ENCODE assay signal across 15 cellular contexts in the genomic region with DNA sequence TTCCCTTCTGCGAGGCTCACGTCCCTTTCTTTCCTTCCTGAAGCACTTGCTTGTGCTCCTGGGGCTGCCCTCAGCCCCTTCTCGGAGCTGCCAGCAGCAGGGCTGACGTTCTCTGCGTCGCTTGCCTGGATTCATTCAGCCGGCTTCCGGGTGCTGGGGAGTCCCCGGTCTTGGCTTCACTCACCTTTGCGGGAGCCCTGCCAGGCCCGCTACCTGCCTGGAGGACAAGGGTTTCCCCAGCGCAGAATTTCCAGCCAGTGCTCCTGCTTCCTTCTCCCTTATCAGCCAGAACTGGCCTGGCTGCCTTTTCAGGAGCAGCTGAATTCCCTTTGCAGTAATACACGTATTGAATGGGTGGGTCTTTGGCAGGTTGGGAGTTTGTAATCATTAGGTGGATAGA. TPM values are rescaled to one million over a fixed set of nuclear protein-coding genes. Genes with fewer than 3 reads are reported as not detected.
DNase-seq lines count a peak whose midpoint lies in the region; ATAC-seq, FAIRE-seq and TF ChIP-seq lines count a peak whose summit lies in the region.
"Had no signal": no experiment of that assay in that cellular context is flagged by ENCODE, and none has a peak within 500 bp of the region (broad histone marks: within the 10 kb centered on the region; RNA-seq: fewer than 3 reads in every experiment).

No MANE protein-coding gene starts in this region.

- peaks cover 15% of the 10 kb centered on the region for H3K79me2 ChIP-seq in HepG2 (ENCODE audit: insufficient read depth, low read length)

- CTCF ChIA-PET in HepG2 (lab: Yijun Ruan, JAX; ENCODE audit: low intra/inter-chr PET ratio, low total read pairs) (no interaction called here), WTC11 (lab: Charles Lee) (interaction anchor here (1.2 to 4.5 kb wide), 5 partner anchors 14 to 121 kb away, joined by 3 to 29 read pairs (median 10); a partner anchor contains a TSS)

- no peaks in the 10 kb centered on the region for H3K9me3 ChIP-seq in liver (ENCODE audit: control insufficient read depth in 4 of 4, low read length in 3 of 4)
- H3K9me3 ChIP-seq in HepG2 (ENCODE audit: low read length) = no peaks in the 10 kb centered on the region
- no peaks in the 10 kb centered on the region for H3K9me3 ChIP-seq in lower lobe of right lung
- no peaks in the 10 kb centered on the region for H3K9me3 ChIP-seq in HAP-1
- H3K9me3 ChIP-seq: BE2C had no signal

- no peak for TF ChIP-seq POLR2A in HepG2 (IDR thresholded peaks at IDR 0.05; ENCODE audit: insufficient read depth in 1 of 2, low read depth in 2 of 2, low read length in 2 of 2)

- H3K4me1 Mint-ChIP-seq in WTC11 = peaks cover 4% of the 10 kb centered on the region

- DNase-seq in HepG2 (ENCODE audit: low spot score) = no peak
- no peak for DNase-seq in WTC11 (ENCODE audit: low spot score)
- DNase-seq in lower lobe of right lung = peak; percentile 91
- no peak for DNase-seq in COR-L47 (lab: John Stamatoyannopoulos, UW)
- no peak for DNase-seq in stimulated activated CD4-positive, alpha-beta T cell treated with anti-CD3 and anti-CD28 coated beads, Interleukin-12 subunit alpha, Interleukin-12 subunit beta, amount 100 ng/mL, for 4 hours
- no peak for DNase-seq in HAP-1 (ENCODE audit: low spot score in 2 of 2)
- DNase-seq: activated CD4-positive, alpha-beta memory T cell treated with anti-CD3 and anti-CD28 coated beads for 36 hours; BE2C; kidney glomerular epithelial cell; stimulated activated CD8-positive, alpha-beta memory T cell treated with anti-CD3 and anti-CD28 coated beads, Interleukin-4, amount 100 ng/mL, for 48 hours had no signal

- no peak overlapping the region for H2AFZ ChIP-seq in HepG2 (ENCODE audit: low read length)

- no peak overlapping the region for H3K4me3 Mint-ChIP-seq in WTC11
- H3K4me3 Mint-ChIP-seq: activated CD4-positive, alpha-beta memory T cell treated with anti-CD3 and anti-CD28 coated beads for 36 hours had no signal

- intact Hi-C loops in HepG2 (cut with micrococcal nuclease; ENCODE audit: unreplicated experiment) (no loop called here), lower lobe of right lung (cut with DNase I) (no loop called here)

- H3K27ac Mint-ChIP-seq in WTC11 = peak overlapping the region; percentile 79

- H3K27me3 Mint-ChIP-seq in WTC11 (ENCODE audit: low read depth) = no peaks in the 10 kb centered on the region
- H3K27me3 Mint-ChIP-seq: activated CD4-positive, alpha-beta memory T cell treated with anti-CD3 and anti-CD28 coated beads for 36 hours had no signal

- peaks cover 0 to 12% (median 3%) of the 10 kb centered on the region in 4 donors for H3K36me3 ChIP-seq in liver (ENCODE audit: control insufficient read depth in 4 of 4, insufficient read depth in 3 of 4, low read depth in 1 of 4, low read length in 3 of 4)
- peaks cover 16 to 47% of the 10 kb centered on the region in 2 experiments for H3K36me3 ChIP-seq in HepG2 (replicated peaks in 1 of 2; ENCODE audit: control insufficient read depth in 1 of 2, insufficient read depth in 2 of 2, low read length in 2 of 2)
- H3K36me3 ChIP-seq in lower lobe of right lung = peaks cover 73% of the 10 kb centered on the region
- H3K36me3 ChIP-seq in HAP-1 (replicated peaks) = peaks cover 34% of the 10 kb centered on the region

- no peaks in the 10 kb centered on the region for H3K9me3 Mint-ChIP-seq in WTC11
- H3K9me3 Mint-ChIP-seq: activated CD4-positive, alpha-beta memory T cell treated with anti-CD3 and anti-CD28 coated beads for 36 hours had no signal

- ATAC-seq in HepG2 = no peak
- ATAC-seq in WTC11 = no peak
- ATAC-seq in lower lobe of right lung = peak; percentile 90 to 92
- no peak for ATAC-seq in GM21447 (IDR thresholded peaks at IDR 0.05; ENCODE audit: unreplicated experiment)

- POLR2A ChIA-PET in HepG2 (lab: Yijun Ruan, JAX) (interaction anchor here (1.3 to 1.7 kb wide), 2 partner anchors 33 to 46 kb away, joined by 5 read pairs; a partner anchor contains a TSS), WTC11 (lab: Charles Lee) (no interaction called here)

- in situ Hi-C loops in HepG2 (cut with HindIII; ENCODE audit: extremely low pct_ligation_motif_present, low pct_unique_long_range_greater_than_20kb) = no loop called here
- in situ Hi-C loops in HAP-1 (cut with MboI; ENCODE audit: low sequenced_read_pairs) = no loop called here

- H3K27me3 ChIP-seq in liver (ENCODE audit: control insufficient read depth in 4 of 4, insufficient read depth in 4 of 4, low read length in 3 of 4) = no peaks in the 10 kb centered on the region
- no peaks in the 10 kb centered on the region for H3K27me3 ChIP-seq in HepG2 (ENCODE audit: control insufficient read depth in 1 of 2, insufficient read depth in 2 of 2, low read length in 2 of 2)
- no peaks in the 10 kb centered on the region for H3K27me3 ChIP-seq in lower lobe of right lung (ENCODE audit: low read depth)
- H3K27me3 ChIP-seq in HAP-1 (ENCODE audit: low read depth) = no peaks in the 10 kb centered on the region
- H3K27me3 ChIP-seq: BE2C, dorsolateral prefrontal cortex had no signal

- WGBS in liver = 34% methylated on average over 13 of the region's 13 CpGs
- WGBS in HepG2 (ENCODE audit: low lambda C conversion rate) = 96% methylated on average over 13 of the region's 13 CpGs

- H3K9ac ChIP-seq in liver (ENCODE audit: low read depth in 1 of 2, low read length in 2 of 2) (no peak overlapping the region), HepG2 (ENCODE audit: insufficient read depth, low read depth, low read length) (no peak overlapping the region)

- H3K36me3 Mint-ChIP-seq in WTC11 = peaks cover 17% of the 10 kb centered on the region

- H3K4me1 ChIP-seq in liver (ENCODE audit: control insufficient read depth in 4 of 4, insufficient read depth in 4 of 4, low read length in 3 of 4) = peaks cover 18 to 47% (median 38%) of the 10 kb centered on the region in 4 donors
- peaks cover 36% of the 10 kb centered on the region for H3K4me1 ChIP-seq in HepG2 (ENCODE audit: insufficient read depth, low read length)
- H3K4me1 ChIP-seq in lower lobe of right lung = peaks cover 18% of the 10 kb centered on the region
- no peaks in the 10 kb centered on the region for H3K4me1 ChIP-seq in HAP-1

- TF ChIP-seq EP300 in HepG2 (IDR thresholded peaks at IDR 0.05; ENCODE audit: low read depth in 2 of 2, low read length in 2 of 2) (no peak), HepG2 (CRISPR knock-in tag; IDR thresholded peaks at IDR 0.05; ENCODE audit: borderline replicate concordance) (no peak)

- TF ChIP-seq CTCF in liver (IDR thresholded peaks at IDR 0.05; ENCODE audit: low read depth, low read length, missing input control) (no peak), HepG2 (CRISPR knock-in tag; IDR thresholded peaks at IDR 0.05) (no peak), WTC11 (IDR thresholded peaks at IDR 0.05) (no peak), lower lobe of right lung (IDR thresholded peaks at IDR 0.05) (no peak)

- no peak overlapping the region for H3K4me2 ChIP-seq in HepG2 (ENCODE audit: low read depth, low read length)

- BruUV-seq in HepG2 (replicated peaks; lab: Mats Ljungman, UMichigan) = no TSS peak

- TF ChIP-seq RAD21 in liver (IDR thresholded peaks at IDR 0.05) (peak in 1 of 2 donors; percentile 27), HepG2 (CRISPR knock-in tag; IDR thresholded peaks at IDR 0.05) (no peak)

- no peak for FAIRE-seq in HepG2 (lab: Jason Lieb, UNC)

- H4K20me1 ChIP-seq in HepG2 (ENCODE audit: insufficient read depth, low read length) = peaks cover 8% of the 10 kb centered on the region; the same call in 1 of the 2 replicates

- H3K4me3 ChIP-seq in liver (ENCODE audit: low read depth in 1 of 3, low read length in 3 of 3) (no peak overlapping the region), HepG2 (replicated peaks in 1 of 3; ENCODE audit: insufficient read depth in 1 of 3, low read depth in 2 of 3, low read length in 3 of 3) (no peak overlapping the region), lower lobe of right lung (no peak overlapping the region), HAP-1 (no peak overlapping the region)
- H3K4me3 ChIP-seq: dorsolateral prefrontal cortex had no signal

- H3K27ac ChIP-seq in liver (ENCODE audit: low read depth in 1 of 2, low read length in 2 of 2) = peak overlapping the region in 1 of 2 donors; percentile 60
- no peak overlapping the region for H3K27ac ChIP-seq in HepG2 (ENCODE audit: extremely low read length, insufficient read depth, low read length)
- peak overlapping the region; percentile 11 for H3K27ac ChIP-seq in lower lobe of right lung

RNA-seq across cellular contexts. Expression of a gene that starts 22.1 kb away (rescaled TPM):
- total RNA-seq in liver = not detected
- polyA plus RNA-seq in liver = not detected
- not detected in 2 replicates for total RNA-seq in HepG2 (2016; rRNA removed; fragmentation: Illumina TruSeq; extraction: Trizol)
- not detected in 2 replicates for total RNA-seq in HepG2 (2016; cell fraction: cytosol; rRNA removed; fragmentation: Illumina TruSeq; extraction: Trizol; ENCODE audit: low read depth)
- not detected in 2 replicates for total RNA-seq in HepG2 (2016; cell fraction: insoluble cytoplasmic fraction; rRNA removed; fragmentation: Illumina TruSeq; extraction: Trizol)
- total RNA-seq in HepG2 (2016; cell fraction: membrane; rRNA removed; fragmentation: Illumina TruSeq; extraction: Trizol) = not detected in 2 replicates
- not detected in 2 replicates for total RNA-seq in HepG2 (2016; cell fraction: nucleus; rRNA removed; fragmentation: Illumina TruSeq; extraction: Trizol)
- not detected in 2 replicates for polyA plus RNA-seq in HepG2 (2011; rRNA removed)
- not detected in 2 replicates for polyA plus RNA-seq in HepG2 (2011; cell fraction: cytosol; rRNA removed)
- not detected in 2 replicates for polyA plus RNA-seq in HepG2 (2011; cell fraction: nucleus; rRNA removed)
- not detected in 2 replicates for polyA plus RNA-seq in HepG2 (2012)
- polyA plus RNA-seq in HepG2 (2016; cell fraction: cytosol; fragmentation: Illumina TruSeq; extraction: Trizol; ENCODE audit: low read depth) = not detected in 2 replicates
- not detected in 2 replicates for polyA plus RNA-seq in HepG2 (2016; cell fraction: insoluble cytoplasmic fraction; fragmentation: Illumina TruSeq; extraction: Trizol; ENCODE audit: low read depth)
- not detected in 2 replicates for polyA plus RNA-seq in HepG2 (2016; cell fraction: membrane; fragmentation: Illumina TruSeq; extraction: Trizol; ENCODE audit: low read depth)
- polyA plus RNA-seq in HepG2 (2016; cell fraction: nucleus; fragmentation: Illumina TruSeq; extraction: Trizol; ENCODE audit: insufficient read depth, low read depth) = not detected in 2 replicates
- polyA minus RNA-seq in HepG2 (2011; rRNA and poly(A)+ RNA removed; ENCODE audit: low replicate concordance) = not detected in 2 replicates
- polyA minus RNA-seq in HepG2 (2011; cell fraction: cytosol; rRNA and poly(A)+ RNA removed) = not detected in 2 replicates
- polyA minus RNA-seq in HepG2 (2011; cell fraction: nucleus; rRNA and poly(A)+ RNA removed) = not detected in 2 replicates
- total RNA-seq in WTC11 (2021) = 0.80 to 1.9 TPM (median 1.5 TPM) in 3 replicates
- total RNA-seq in lower lobe of right lung = not detected
- total RNA-seq: osteocyte, RPMI7951 had no signal

RNA-seq across cellular contexts. Expression of a gene that starts 34.5 kb away (rescaled TPM):
- 100 to 1,000 TPM in 1 of 2 donors, 10 to 100 TPM in 1; 45.8 to 217 TPM for total RNA-seq in liver
- polyA plus RNA-seq in liver = 10 to 100 TPM; 39.0 to 59.5 TPM
- 84.2 and 250 TPM in 2 replicates for total RNA-seq in HepG2 (2016; rRNA removed; fragmentation: Illumina TruSeq; extraction: Trizol)
- total RNA-seq in HepG2 (2016; cell fraction: cytosol; rRNA removed; fragmentation: Illumina TruSeq; extraction: Trizol; ENCODE audit: low read depth) = 92.1 and 114 TPM in 2 replicates
- 90.4 and 246 TPM in 2 replicates for total RNA-seq in HepG2 (2016; cell fraction: insoluble cytoplasmic fraction; rRNA removed; fragmentation: Illumina TruSeq; extraction: Trizol)
- total RNA-seq in HepG2 (2016; cell fraction: membrane; rRNA removed; fragmentation: Illumina TruSeq; extraction: Trizol) = 55.3 and 74.3 TPM in 2 replicates
- total RNA-seq in HepG2 (2016; cell fraction: nucleus; rRNA removed; fragmentation: Illumina TruSeq; extraction: Trizol) = 170 and 197 TPM in 2 replicates
- polyA plus RNA-seq in HepG2 (2011; rRNA removed) = 196 and 258 TPM in 2 replicates
- 338 and 484 TPM in 2 replicates for polyA plus RNA-seq in HepG2 (2011; cell fraction: cytosol; rRNA removed)
- 620 and 660 TPM in 2 replicates for polyA plus RNA-seq in HepG2 (2011; cell fraction: nucleus; rRNA removed)
- 207 and 213 TPM in 2 replicates for polyA plus RNA-seq in HepG2 (2012)
- polyA plus RNA-seq in HepG2 (2016; cell fraction: cytosol; fragmentation: Illumina TruSeq; extraction: Trizol; ENCODE audit: low read depth) = 111 and 128 TPM in 2 replicates
- polyA plus RNA-seq in HepG2 (2016; cell fraction: insoluble cytoplasmic fraction; fragmentation: Illumina TruSeq; extraction: Trizol; ENCODE audit: low read depth) = 97.6 and 108 TPM in 2 replicates
- 58.9 and 66.6 TPM in 2 replicates for polyA plus RNA-seq in HepG2 (2016; cell fraction: membrane; fragmentation: Illumina TruSeq; extraction: Trizol; ENCODE audit: low read depth)
- 462 and 471 TPM in 2 replicates for polyA plus RNA-seq in HepG2 (2016; cell fraction: nucleus; fragmentation: Illumina TruSeq; extraction: Trizol; ENCODE audit: insufficient read depth, low read depth)
- polyA minus RNA-seq in HepG2 (2011; rRNA and poly(A)+ RNA removed; ENCODE audit: low replicate concordance) = 170 and 432 TPM in 2 replicates
- 173 and 183 TPM in 2 replicates for polyA minus RNA-seq in HepG2 (2011; cell fraction: cytosol; rRNA and poly(A)+ RNA removed)
- 79.1 and 82.6 TPM in 2 replicates for polyA minus RNA-seq in HepG2 (2011; cell fraction: nucleus; rRNA and poly(A)+ RNA removed)
- 169 to 219 TPM (median 207 TPM) in 3 replicates for total RNA-seq in WTC11 (2021)
- 371 TPM for total RNA-seq in lower lobe of right lung

RNA-seq across cellular contexts. Expression of a gene that starts 46.1 kb away (rescaled TPM):
- total RNA-seq in liver = 10 to 100 TPM; 10.2 to 10.3 TPM
- polyA plus RNA-seq in liver = 10 to 100 TPM; 10.7 to 10.9 TPM
- 19.7 and 27.4 TPM in 2 replicates for total RNA-seq in HepG2 (2016; rRNA removed; fragmentation: Illumina TruSeq; extraction: Trizol)
- total RNA-seq in HepG2 (2016; cell fraction: cytosol; rRNA removed; fragmentation: Illumina TruSeq; extraction: Trizol; ENCODE audit: low read depth) = 19.4 and 24.7 TPM in 2 replicates
- 14.3 and 27.1 TPM in 2 replicates for total RNA-seq in HepG2 (2016; cell fraction: insoluble cytoplasmic fraction; rRNA removed; fragmentation: Illumina TruSeq; extraction: Trizol)
- 13.2 and 13.7 TPM in 2 replicates for total RNA-seq in HepG2 (2016; cell fraction: membrane; rRNA removed; fragmentation: Illumina TruSeq; extraction: Trizol)
- total RNA-seq in HepG2 (2016; cell fraction: nucleus; rRNA removed; fragmentation: Illumina TruSeq; extraction: Trizol) = 23.0 and 25.0 TPM in 2 replicates
- polyA plus RNA-seq in HepG2 (2011; rRNA removed) = 11.2 and 12.7 TPM in 2 replicates
- 5.1 and 6.6 TPM in 2 replicates for polyA plus RNA-seq in HepG2 (2011; cell fraction: cytosol; rRNA removed)
- polyA plus RNA-seq in HepG2 (2011; cell fraction: nucleus; rRNA removed) = 52.8 and 62.1 TPM in 2 replicates
- 25.6 and 26.4 TPM in 2 replicates for polyA plus RNA-seq in HepG2 (2012)
- polyA plus RNA-seq in HepG2 (2016; cell fraction: cytosol; fragmentation: Illumina TruSeq; extraction: Trizol; ENCODE audit: low read depth) = 2.5 and 2.8 TPM in 2 replicates
- polyA plus RNA-seq in HepG2 (2016; cell fraction: insoluble cytoplasmic fraction; fragmentation: Illumina TruSeq; extraction: Trizol; ENCODE audit: low read depth) = 25.5 and 39.1 TPM in 2 replicates
- 6.0 and 7.1 TPM in 2 replicates for polyA plus RNA-seq in HepG2 (2016; cell fraction: membrane; fragmentation: Illumina TruSeq; extraction: Trizol; ENCODE audit: low read depth)
- 81.5 and 103 TPM in 2 replicates for polyA plus RNA-seq in HepG2 (2016; cell fraction: nucleus; fragmentation: Illumina TruSeq; extraction: Trizol; ENCODE audit: insufficient read depth, low read depth)
- polyA minus RNA-seq in HepG2 (2011; rRNA and poly(A)+ RNA removed; ENCODE audit: low replicate concordance) = 8.7 and 11.6 TPM in 2 replicates
- 9.7 and 11.0 TPM in 2 replicates for polyA minus RNA-seq in HepG2 (2011; cell fraction: cytosol; rRNA and poly(A)+ RNA removed)
- polyA minus RNA-seq in HepG2 (2011; cell fraction: nucleus; rRNA and poly(A)+ RNA removed) = 21.3 and 25.5 TPM in 2 replicates
- 57.3 to 65.6 TPM (median 61.8 TPM) in 3 replicates for total RNA-seq in WTC11 (2021)
- 49.2 TPM for total RNA-seq in lower lobe of right lung

RNA-seq across cellular contexts. Expression of a gene that starts 46.6 kb away (rescaled TPM):
- 10 to 100 TPM; 73.4 to 99.2 TPM for total RNA-seq in liver
- polyA plus RNA-seq in liver = 10 to 100 TPM; 21.7 to 76.0 TPM
- total RNA-seq in HepG2 (2016; rRNA removed; fragmentation: Illumina TruSeq; extraction: Trizol) = 128 and 187 TPM in 2 replicates
- 86.8 and 92.1 TPM in 2 replicates for total RNA-seq in HepG2 (2016; cell fraction: cytosol; rRNA removed; fragmentation: Illumina TruSeq; extraction: Trizol; ENCODE audit: low read depth)
- 110 and 194 TPM in 2 replicates for total RNA-seq in HepG2 (2016; cell fraction: insoluble cytoplasmic fraction; rRNA removed; fragmentation: Illumina TruSeq; extraction: Trizol)
- total RNA-seq in HepG2 (2016; cell fraction: membrane; rRNA removed; fragmentation: Illumina TruSeq; extraction: Trizol) = 93.3 and 93.5 TPM in 2 replicates
- 150 and 173 TPM in 2 replicates for total RNA-seq in HepG2 (2016; cell fraction: nucleus; rRNA removed; fragmentation: Illumina TruSeq; extraction: Trizol)
- 28.1 and 68.9 TPM in 2 replicates for polyA plus RNA-seq in HepG2 (2011; rRNA removed)
- 33.1 and 34.9 TPM in 2 replicates for polyA plus RNA-seq in HepG2 (2011; cell fraction: cytosol; rRNA removed)
- 340 and 407 TPM in 2 replicates for polyA plus RNA-seq in HepG2 (2011; cell fraction: nucleus; rRNA removed)
- 81.3 and 104 TPM in 2 replicates for polyA plus RNA-seq in HepG2 (2012)
- 49.5 and 55.8 TPM in 2 replicates for polyA plus RNA-seq in HepG2 (2016; cell fraction: cytosol; fragmentation: Illumina TruSeq; extraction: Trizol; ENCODE audit: low read depth)
- 117 and 128 TPM in 2 replicates for polyA plus RNA-seq in HepG2 (2016; cell fraction: insoluble cytoplasmic fraction; fragmentation: Illumina TruSeq; extraction: Trizol; ENCODE audit: low read depth)
- 64.4 TPM in 2 replicates for polyA plus RNA-seq in HepG2 (2016; cell fraction: membrane; fragmentation: Illumina TruSeq; extraction: Trizol; ENCODE audit: low read depth)
- polyA plus RNA-seq in HepG2 (2016; cell fraction: nucleus; fragmentation: Illumina TruSeq; extraction: Trizol; ENCODE audit: insufficient read depth, low read depth) = 435 and 459 TPM in 2 replicates
- polyA minus RNA-seq in HepG2 (2011; rRNA and poly(A)+ RNA removed; ENCODE audit: low replicate concordance) = 8.9 and 43.8 TPM in 2 replicates
- polyA minus RNA-seq in HepG2 (2011; cell fraction: cytosol; rRNA and poly(A)+ RNA removed) = 24.2 and 37.5 TPM in 2 replicates
- polyA minus RNA-seq in HepG2 (2011; cell fraction: nucleus; rRNA and poly(A)+ RNA removed) = 34.4 and 55.3 TPM in 2 replicates
- 96.9 to 113 TPM (median 109 TPM) in 3 replicates for total RNA-seq in WTC11 (2021)
- total RNA-seq in lower lobe of right lung = 71.8 TPM

Comparison
In these comparisons a context has a peak if more than half of its experiments do, and no peak if none do; other contexts are left out.
1. ATAC-seq: peak in lower lobe of right lung (2 of 2); none in HepG2 (single experiment), WTC11 (single experiment) and GM21447 (single experiment).